ENCODE assay signal across 13 cellular contexts in genomic region chr3:55615694-55616310, GRCh38.
DNase-seq lines count a peak whose midpoint lies in the region; ATAC-seq and TF ChIP-seq lines count a peak whose summit lies in the region.
"Had no signal": no experiment of that assay in that cellular context is flagged by ENCODE, and none has a peak within 500 bp of the region (broad histone marks: within the 10 kb centered on the region; RNA-seq: fewer than 3 reads in every experiment).

No MANE protein-coding gene starts in this region.

- no peak overlapping the region for H3K9ac ChIP-seq in NT2/D1 (ENCODE audit: insufficient read length, low read depth)

- peak overlapping the region; percentile 76 for H3K27ac Mint-ChIP-seq in neural crest cell (ENCODE audit: unreplicated experiment)
- H3K27ac Mint-ChIP-seq: B cell had no signal

- no peak overlapping the region for H3K4me3 ChIP-seq in NT2/D1 (ENCODE audit: insufficient read length, low read depth)

- H3K27me3 ChIP-seq in NT2/D1 (ENCODE audit: insufficient read depth, insufficient read length) = peaks cover 83% of the 10 kb centered on the region

- TF ChIP-seq CTCF in neural crest cell (conservative IDR thresholded peaks at IDR 0.05) = no peak

- no peaks in the 10 kb centered on the region for H3K9me3 ChIP-seq in NT2/D1 (ENCODE audit: insufficient read depth, low read length)

- peaks cover 25% of the 10 kb centered on the region for H3K4me1 Mint-ChIP-seq in neural crest cell
- H3K4me1 Mint-ChIP-seq: B cell had no signal

- DNase-seq in ELF-1 (ENCODE audit: low read depth, low spot score) (peak; percentile 88), NT2/D1 (ENCODE audit: low read depth, low spot score) (peak; percentile 82), foreskin melanocyte (peak; percentile 89), neural crest cell (ENCODE audit: low read depth, low spot score) (no peak), HCEC 1CT (no peak), RKO (ENCODE audit: low spot score) (no peak)
- DNase-seq: activated naive CD4-positive, alpha-beta T cell; Kasumi-1; stimulated activated CD4-positive, alpha-beta T cell treated with anti-CD3 and anti-CD28 coated beads, Interleukin-2, amount 100 ng/mL, for 48 hours; stimulated activated naive CD8-positive, alpha-beta T cell treated with anti-CD3 and anti-CD28 coated beads, Interleukin-15, Interleukin-2, amounts not matched to agents 100 U/mL and 50 U/mL, for 24 hours had no signal

- H3K4me1 ChIP-seq in NT2/D1 (ENCODE audit: insufficient read depth, insufficient read length) = peaks cover 4% of the 10 kb centered on the region

- no peaks in the 10 kb centered on the region for H3K36me3 Mint-ChIP-seq in neural crest cell (ENCODE audit: low read depth)

- no peaks in the 10 kb centered on the region for H3K27me3 Mint-ChIP-seq in neural crest cell (ENCODE audit: low read depth)

- H3K36me3 ChIP-seq in NT2/D1 (ENCODE audit: insufficient read depth, insufficient read length, low read length) = no peaks in the 10 kb centered on the region

- H3K4me3 Mint-ChIP-seq in neural crest cell = peak overlapping the region; percentile 32
- H3K4me3 Mint-ChIP-seq: B cell had no signal

- ATAC-seq in HG02981 (IDR thresholded peaks at IDR 0.05; ENCODE audit: unreplicated experiment) (no peak), GM21717 (IDR thresholded peaks at IDR 0.05; ENCODE audit: unreplicated experiment) (no peak)
- ATAC-seq: stimulated activated naive CD8-positive, alpha-beta T cell treated with anti-CD3 and anti-CD28 coated beads, Interleukin-15, Interleukin-2, amounts not matched to agents 100 U/mL and 50 U/mL, for 24 hours had no signal

- H3K9me3 Mint-ChIP-seq in neural crest cell = no peaks in the 10 kb centered on the region

Comparison
In these comparisons a context has a peak if more than half of its experiments do, and no peak if none do; other contexts are left out.
1. DNase-seq: peak in ELF-1 (single experiment), NT2/D1 (single experiment) and foreskin melanocyte (single experiment); none in neural crest cell (single experiment), HCEC 1CT (single experiment) and RKO (single experiment).